1 cellular context compared by ENCODE assay signal in the genomic region with DNA sequence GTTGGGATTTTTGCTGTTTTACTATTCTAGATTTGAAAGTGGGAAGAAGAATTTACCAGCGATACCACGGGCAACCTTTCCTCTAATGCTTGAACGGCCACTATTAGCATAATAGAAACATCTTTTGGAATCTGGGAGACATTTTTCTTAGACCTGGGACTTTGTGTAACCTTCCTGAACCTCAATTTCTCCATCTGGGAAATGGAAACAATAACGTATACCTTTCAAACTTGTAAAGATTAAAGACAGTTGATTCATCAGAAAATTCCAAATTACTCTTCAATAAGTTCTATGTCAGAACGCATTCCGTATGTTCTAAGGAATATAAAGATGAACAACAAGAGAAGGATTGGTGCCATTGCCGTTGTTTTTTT.
TF ChIP-seq lines count a peak whose summit lies in the region.

No MANE protein-coding gene starts in this region.

TF ChIP-seq in HepG2, 621 proteins besides CTCF, POLR2A, EP300 and RAD21:
- TF ChIP-seq, protein P1, sequence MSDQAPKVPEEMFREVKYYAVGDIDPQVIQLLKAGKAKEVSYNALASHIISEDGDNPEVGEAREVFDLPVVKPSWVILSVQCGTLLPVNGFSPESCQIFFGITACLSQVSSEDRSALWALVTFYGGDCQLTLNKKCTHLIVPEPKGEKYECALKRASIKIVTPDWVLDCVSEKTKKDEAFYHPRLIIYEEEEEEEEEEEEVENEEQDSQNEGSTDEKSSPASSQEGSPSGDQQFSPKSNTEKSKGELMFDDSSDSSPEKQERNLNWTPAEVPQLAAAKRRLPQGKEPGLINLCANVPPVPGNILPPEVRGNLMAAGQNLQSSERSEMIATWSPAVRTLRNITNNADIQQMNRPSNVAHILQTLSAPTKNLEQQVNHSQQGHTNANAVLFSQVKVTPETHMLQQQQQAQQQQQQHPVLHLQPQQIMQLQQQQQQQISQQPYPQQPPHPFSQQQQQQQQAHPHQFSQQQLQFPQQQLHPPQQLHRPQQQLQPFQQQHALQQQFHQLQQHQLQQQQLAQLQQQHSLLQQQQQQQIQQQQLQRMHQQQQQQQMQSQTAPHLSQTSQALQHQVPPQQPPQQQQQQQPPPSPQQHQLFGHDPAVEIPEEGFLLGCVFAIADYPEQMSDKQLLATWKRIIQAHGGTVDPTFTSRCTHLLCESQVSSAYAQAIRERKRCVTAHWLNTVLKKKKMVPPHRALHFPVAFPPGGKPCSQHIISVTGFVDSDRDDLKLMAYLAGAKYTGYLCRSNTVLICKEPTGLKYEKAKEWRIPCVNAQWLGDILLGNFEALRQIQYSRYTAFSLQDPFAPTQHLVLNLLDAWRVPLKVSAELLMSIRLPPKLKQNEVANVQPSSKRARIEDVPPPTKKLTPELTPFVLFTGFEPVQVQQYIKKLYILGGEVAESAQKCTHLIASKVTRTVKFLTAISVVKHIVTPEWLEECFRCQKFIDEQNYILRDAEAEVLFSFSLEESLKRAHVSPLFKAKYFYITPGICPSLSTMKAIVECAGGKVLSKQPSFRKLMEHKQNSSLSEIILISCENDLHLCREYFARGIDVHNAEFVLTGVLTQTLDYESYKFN (CRISPR knock-in tag; conservative IDR thresholded peaks at IDR 0.05) = no peak
- TF ChIP-seq ZNF143 (CRISPR knock-in tag; IDR thresholded peaks at IDR 0.05) = no peak
- TF ChIP-seq, protein P2, sequence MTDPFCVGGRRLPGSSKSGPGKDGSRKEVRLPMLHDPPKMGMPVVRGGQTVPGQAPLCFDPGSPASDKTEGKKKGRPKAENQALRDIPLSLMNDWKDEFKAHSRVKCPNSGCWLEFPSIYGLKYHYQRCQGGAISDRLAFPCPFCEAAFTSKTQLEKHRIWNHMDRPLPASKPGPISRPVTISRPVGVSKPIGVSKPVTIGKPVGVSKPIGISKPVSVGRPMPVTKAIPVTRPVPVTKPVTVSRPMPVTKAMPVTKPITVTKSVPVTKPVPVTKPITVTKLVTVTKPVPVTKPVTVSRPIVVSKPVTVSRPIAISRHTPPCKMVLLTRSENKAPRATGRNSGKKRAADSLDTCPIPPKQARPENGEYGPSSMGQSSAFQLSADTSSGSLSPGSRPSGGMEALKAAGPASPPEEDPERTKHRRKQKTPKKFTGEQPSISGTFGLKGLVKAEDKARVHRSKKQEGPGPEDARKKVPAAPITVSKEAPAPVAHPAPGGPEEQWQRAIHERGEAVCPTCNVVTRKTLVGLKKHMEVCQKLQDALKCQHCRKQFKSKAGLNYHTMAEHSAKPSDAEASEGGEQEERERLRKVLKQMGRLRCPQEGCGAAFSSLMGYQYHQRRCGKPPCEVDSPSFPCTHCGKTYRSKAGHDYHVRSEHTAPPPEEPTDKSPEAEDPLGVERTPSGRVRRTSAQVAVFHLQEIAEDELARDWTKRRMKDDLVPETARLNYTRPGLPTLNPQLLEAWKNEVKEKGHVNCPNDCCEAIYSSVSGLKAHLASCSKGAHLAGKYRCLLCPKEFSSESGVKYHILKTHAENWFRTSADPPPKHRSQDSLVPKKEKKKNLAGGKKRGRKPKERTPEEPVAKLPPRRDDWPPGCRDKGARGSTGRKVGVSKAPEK (CRISPR knock-in tag; IDR thresholded peaks at IDR 0.05; ENCODE audit: borderline replicate concordance) = no peak
- no peak for TF ChIP-seq CEBPB (IDR thresholded peaks at IDR 0.05; ENCODE audit: borderline replicate concordance, low read depth, low read length)
- no peak for TF ChIP-seq ATAD3A (CRISPR knock-in tag; IDR thresholded peaks at IDR 0.05)
- TF ChIP-seq ZNF841 (CRISPR knock-in tag; IDR thresholded peaks at IDR 0.05; ENCODE audit: borderline replicate concordance) = no peak
- no peak for TF ChIP-seq AKAP8 (CRISPR knock-in tag; IDR thresholded peaks at IDR 0.05)
- no peak for TF ChIP-seq MIER2 (CRISPR knock-in tag; IDR thresholded peaks at IDR 0.05)
- TF ChIP-seq ZNF558 (CRISPR knock-in tag; IDR thresholded peaks at IDR 0.05; ENCODE audit: borderline replicate concordance) = no peak
- no peak for TF ChIP-seq TEAD3 (CRISPR knock-in tag; optimal IDR thresholded peaks at IDR 0.05; ENCODE audit: borderline replicate concordance)
- TF ChIP-seq ZFYVE20 (CRISPR knock-in tag; IDR thresholded peaks at IDR 0.05; ENCODE audit: borderline replicate concordance, low read depth) = no peak
- TF ChIP-seq ZNF333 (CRISPR knock-in tag; IDR thresholded peaks at IDR 0.05; ENCODE audit: borderline replicate concordance) = no peak
- no peak for TF ChIP-seq ZNF761 (CRISPR knock-in tag; conservative IDR thresholded peaks at IDR 0.05)
- TF ChIP-seq IKZF4 (CRISPR knock-in tag; IDR thresholded peaks at IDR 0.05; ENCODE audit: borderline replicate concordance, low read depth, not compliant biosample characterization) = no peak
- no peak for TF ChIP-seq CBX1 (IDR thresholded peaks at IDR 0.05; ENCODE audit: low read depth)
